ENCODE assay signal across 18 cellular contexts in genomic region chr10:30118590-30118989, GRCh38. TPM values are rescaled to one million over a fixed set of nuclear protein-coding genes. Genes with fewer than 3 reads are reported as not detected.
DNase-seq lines count a peak whose midpoint lies in the region; ATAC-seq, FAIRE-seq and TF ChIP-seq lines count a peak whose summit lies in the region.
"Had no signal": no experiment of that assay in that cellular context is flagged by ENCODE, and none has a peak within 500 bp of the region (broad histone marks: within the 10 kb centered on the region; RNA-seq: fewer than 3 reads in every experiment).

No MANE protein-coding gene starts in this region.

- no peak overlapping the region for H3K27ac ChIP-seq in A549

- CTCF ChIA-PET in A549 (lab: Yijun Ruan, JAX): interaction anchor here (1.0 kb wide), 1 partner anchor 353 kb away, joined by 3 read pairs; no protein-coding TSS in a partner anchor

- DNase-seq in A549 (ENCODE audit: low read depth in 1 of 2, low spot score in 1 of 2): no peak
- DNase-seq in BE2C: peak; percentile 4
- DNase-seq in HFFc6: no peak
- DNase-seq in chondrocyte (ENCODE audit: low spot score): no peak
- no peak for DNase-seq in erythroblast (lab: John Stamatoyannopoulos, UW)
- no peak for DNase-seq in NCI-H146 treated with DMSO at 0.1 percent for 48 hours (lab: John Stamatoyannopoulos, UW; ENCODE audit: unreplicated experiment)
- no peak for DNase-seq in NCI-H82 (lab: John Stamatoyannopoulos, UW)
- DNase-seq: C1 segment of cervical spinal cord; Calu3; CD4-positive, alpha-beta T cell; DMS 273 treated with DMSO at 0.1 percent for 48 hours; DMS79 treated with DMSO at 0.1 percent for 48 hours; EL; Kasumi-1; KBM-7 had no signal

- WGBS in A549 (ENCODE audit: missing lambda C conversion rate): 48% methylated on average over 3 of the region's 3 CpGs

- H3K4me3 Mint-ChIP-seq in HFFc6 (no peak overlapping the region), chondrocyte (ENCODE audit: unreplicated experiment) (no peak overlapping the region)
- H3K4me3 Mint-ChIP-seq: CD4-positive, alpha-beta T cell had no signal

- TF ChIP-seq CTCF in A549 (IDR thresholded peaks at IDR 0.05) (no peak), BE2C (IDR thresholded peaks at IDR 0.05; ENCODE audit: low read depth, low read length) (no peak), HFFc6 (IDR thresholded peaks at IDR 0.05) (peak; percentile 12; the same call in 1 of the 2 replicates), chondrocyte (IDR thresholded peaks at IDR 0.05) (peak; percentile 5)

- FAIRE-seq in A549 (lab: Jason Lieb, UNC): no peak
- FAIRE-seq: A204.1, G401.6, GM12891 had no signal

- H3K9me3 Mint-ChIP-seq in HFFc6 (no peaks in the 10 kb centered on the region), chondrocyte (ENCODE audit: low read depth) (no peaks in the 10 kb centered on the region)
- H3K9me3 Mint-ChIP-seq: CD4-positive, alpha-beta T cell had no signal

- no peaks in the 10 kb centered on the region for H3K36me3 ChIP-seq in BE2C

- POLR2A ChIA-PET in A549 (lab: Yijun Ruan, JAX): no interaction called here

- TF ChIP-seq RAD21 in A549 (conservative IDR thresholded peaks at IDR 0.05 in 1 of 2, IDR thresholded peaks at IDR 0.05 in 1 of 2): no peak

- no peak for TF ChIP-seq EP300 in A549 (IDR thresholded peaks at IDR 0.05)

- peaks cover 10% of the 10 kb centered on the region; the same call in 1 of the 2 replicates for H3K4me1 Mint-ChIP-seq in HFFc6 (ENCODE audit: low read depth)
- peaks cover 15% of the 10 kb centered on the region for H3K4me1 Mint-ChIP-seq in chondrocyte (ENCODE audit: low read depth)

- H3K27ac Mint-ChIP-seq in HFFc6 (no peak overlapping the region), chondrocyte (ENCODE audit: unreplicated experiment) (no peak overlapping the region)
- H3K27ac Mint-ChIP-seq: CD4-positive, alpha-beta T cell had no signal

- H3K27me3 Mint-ChIP-seq in HFFc6 (ENCODE audit: insufficient read depth): peaks cover 32% of the 10 kb centered on the region
- H3K27me3 Mint-ChIP-seq in chondrocyte (ENCODE audit: low read depth): no peaks in the 10 kb centered on the region
- H3K27me3 Mint-ChIP-seq: CD4-positive, alpha-beta T cell had no signal

- H3K27me3 ChIP-seq in BE2C: peaks cover 5% of the 10 kb centered on the region; the same call in 1 of the 2 replicates

- no peak overlapping the region for H3K4me2 ChIP-seq in A549

- H3K4me3 ChIP-seq in A549 (no peak overlapping the region), BE2C (ENCODE audit: low read depth, low read length) (no peak overlapping the region)

- H3K36me3 Mint-ChIP-seq in HFFc6 (ENCODE audit: low read depth) (0 out of 2 replicates have a peak, but pooled peaks cover 5% of the 10 kb centered on the region), chondrocyte (ENCODE audit: low read depth) (no peaks in the 10 kb centered on the region)

- H3K4me1 ChIP-seq in A549 (no peaks in the 10 kb centered on the region), BE2C (no peaks in the 10 kb centered on the region)

- TF ChIP-seq POLR2A in A549 (IDR thresholded peaks at IDR 0.05; ENCODE audit: low read length) (no peak), erythroblast (IDR thresholded peaks at IDR 0.05; ENCODE audit: low read length) (no peak)

- no peaks in the 10 kb centered on the region for H3K9me3 ChIP-seq in A549
- H3K9me3 ChIP-seq in BE2C: no peaks in the 10 kb centered on the region

- peak; percentile 52 to 64; a peak in 3 of 6 replicates for ATAC-seq in A549

TF ChIP-seq in A549, 52 proteins besides CTCF, POLR2A, EP300 and RAD21:
- no peak for TF ChIP-seq HEYL (CRISPR knock-in tag; IDR thresholded peaks at IDR 0.05)
- TF ChIP-seq FOXS1 (CRISPR knock-in tag; IDR thresholded peaks at IDR 0.05): no peak
- TF ChIP-seq NR3C1 (IDR thresholded peaks at IDR 0.05): no peak
- TF ChIP-seq SREBF2 (IDR thresholded peaks at IDR 0.05): no peak
- no peak for TF ChIP-seq PBX3 (IDR thresholded peaks at IDR 0.05)
- TF ChIP-seq CHD4 (IDR thresholded peaks at IDR 0.05; ENCODE audit: borderline replicate concordance): no peak
- TF ChIP-seq CBX2 (IDR thresholded peaks at IDR 0.05; ENCODE audit: borderline replicate concordance, low read depth): no peak
- TF ChIP-seq RARB (CRISPR knock-in tag; IDR thresholded peaks at IDR 0.05): no peak
- no peak for TF ChIP-seq EHMT2 (IDR thresholded peaks at IDR 0.05; ENCODE audit: low read depth)

RNA-seq across cellular contexts. Expression of gene JCAD, which starts 59.2 kb away (rescaled TPM):
- polyA plus RNA-seq in A549 (2011; rRNA removed) (6.4 and 7.3 TPM in 2 replicates), A549 (2017; fragmentation: RNase III; extraction: RNeasy Plus Mini Kit Qiagen cat#74134 plus additional on column Dnase treatment) (4.4 to 6.4 TPM (median 5.5 TPM) in 3 replicates)
- 2.8 and 3.6 TPM in 2 replicates for polyA plus RNA-seq in A549 (2012; cell fraction: cytosol; rRNA removed)
- polyA plus RNA-seq in A549 (2012; cell fraction: nucleus; rRNA removed): 2.8 and 4.9 TPM in 2 replicates
- polyA minus RNA-seq in A549 (2011; rRNA and poly(A)+ RNA removed): 11.8 and 14.4 TPM in 2 replicates
- polyA plus RNA-seq in BE2C (2012; ENCODE audit: insufficient read depth, insufficient read length, low read depth): 0.42 TPM
- 10 to 100 TPM; 27.7 to 54.4 (median 46.6) TPM for total RNA-seq in HFFc6 (2021; fragmentation: NEBNext Ultra II Directional; extraction: Animal tissue kit (Norgen Biotek cat#: 25700))
- 18.3 to 23.9 TPM (median 19.4 TPM) in 3 replicates for total RNA-seq in chondrocyte
- total RNA-seq: CD4-positive, alpha-beta T cell had no signal

Comparison
In these comparisons a context has a peak if more than half of its experiments do, and no peak if none do; other contexts are left out.
1. CTCF ChIP-seq: peak in HFFc6 (single experiment) and chondrocyte (single experiment); none in A549 (single experiment) and BE2C (single experiment).